15 cellular contexts compared by ENCODE assay signal in the genomic region with DNA sequence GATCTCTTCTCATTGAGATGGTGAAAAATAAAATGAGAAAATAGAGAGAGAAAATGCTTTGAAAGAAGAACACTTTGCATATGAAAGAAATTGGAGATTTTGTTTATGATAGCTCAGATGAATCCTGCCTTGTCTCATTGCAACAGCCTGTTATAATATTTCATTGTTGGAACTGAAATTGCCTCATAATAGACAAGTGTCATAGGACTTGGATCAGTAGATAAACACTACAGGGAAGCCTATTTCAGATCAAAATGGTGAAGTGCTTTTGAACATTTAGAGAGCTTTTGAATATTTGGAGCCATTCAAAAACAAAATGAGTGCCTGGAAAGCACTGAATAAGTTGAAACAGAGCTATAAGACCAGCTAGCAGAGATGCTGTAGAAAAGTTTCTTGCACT.
"Had no signal": no experiment of that assay in that cellular context is flagged by ENCODE, and none has a peak within 500 bp of the region (broad histone marks: within the 10 kb centered on the region; RNA-seq: fewer than 3 reads in every experiment).

No MANE protein-coding gene starts in this region.

- DNase-seq: activated CD4-positive, alpha-beta T cell treated with anti-CD3 and anti-CD28 coated beads, Interleukin-2, amount 10 ng/mL, durations not matched to agents 24 days and 14 days; activated T-cell treated with anti-CD3 and anti-CD28 coated beads for 4 hours; amygdala; effector memory CD8-positive, alpha-beta T cell; kidney glomerular epithelial cell; natural killer cell; small intestine; transverse colon had no signal

- H3K4me3 Mint-ChIP-seq: activated CD4-positive, alpha-beta T cell treated with anti-CD3 and anti-CD28 coated beads, Interleukin-2, amount 10 ng/mL, durations not matched to agents 24 days and 14 days; brain; central memory CD8-positive, alpha-beta T cell; dendritic cell treated with granulocyte-macrophage colony-stimulating factor and Interleukin-4, amounts not matched to agents 40 ng/mL and 50 ng/mL, for 4 days; effector memory CD8-positive, alpha-beta T cell; natural killer cell; WTC11 had no signal

- H3K4me3 ChIP-seq: hepatocyte, right atrium auricular region, transverse colon had no signal

- H3K36me3 ChIP-seq: right atrium auricular region, transverse colon had no signal

- H3K27me3 ChIP-seq: right atrium auricular region, transverse colon had no signal

- H3K27me3 Mint-ChIP-seq: central memory CD8-positive, alpha-beta T cell; effector memory CD8-positive, alpha-beta T cell had no signal

- H3K9me3 ChIP-seq: right atrium auricular region, transverse colon had no signal

- H3K27ac Mint-ChIP-seq: activated CD4-positive, alpha-beta T cell treated with anti-CD3 and anti-CD28 coated beads, Interleukin-2, amount 10 ng/mL, durations not matched to agents 24 days and 14 days; brain; dendritic cell treated with granulocyte-macrophage colony-stimulating factor and Interleukin-4, amounts not matched to agents 40 ng/mL and 50 ng/mL, for 4 days; effector memory CD8-positive, alpha-beta T cell; natural killer cell; WTC11 had no signal

- H3K4me1 ChIP-seq: transverse colon had no signal

- ATAC-seq: activated naive CD4-positive, alpha-beta T cell treated with anti-CD3 and anti-CD28 coated beads, Interleukin-2, amount 50 U/mL, for 72 hours; effector memory CD8-positive, alpha-beta T cell; natural killer cell; WTC11 had no signal

- H3K9me3 Mint-ChIP-seq: brain; central memory CD8-positive, alpha-beta T cell; dendritic cell treated with granulocyte-macrophage colony-stimulating factor and Interleukin-4, amounts not matched to agents 40 ng/mL and 50 ng/mL, for 4 days; effector memory CD8-positive, alpha-beta T cell; natural killer cell; WTC11 had no signal

- H3K36me3 Mint-ChIP-seq: brain, natural killer cell, WTC11 had no signal
